ENCODE assay signal across 1 cellular context in genomic region chr11:15941206-15941770, GRCh38.
A peak's percentile ranks its signal among the peaks of the same experiment; 100 is the strongest.
TF ChIP-seq lines count a peak whose summit lies in the region.

No MANE protein-coding gene starts in this region.

TF ChIP-seq in GM12878, 131 proteins besides CTCF, POLR2A, EP300 and RAD21 (continued from another document):
- TF ChIP-seq, protein P1, sequence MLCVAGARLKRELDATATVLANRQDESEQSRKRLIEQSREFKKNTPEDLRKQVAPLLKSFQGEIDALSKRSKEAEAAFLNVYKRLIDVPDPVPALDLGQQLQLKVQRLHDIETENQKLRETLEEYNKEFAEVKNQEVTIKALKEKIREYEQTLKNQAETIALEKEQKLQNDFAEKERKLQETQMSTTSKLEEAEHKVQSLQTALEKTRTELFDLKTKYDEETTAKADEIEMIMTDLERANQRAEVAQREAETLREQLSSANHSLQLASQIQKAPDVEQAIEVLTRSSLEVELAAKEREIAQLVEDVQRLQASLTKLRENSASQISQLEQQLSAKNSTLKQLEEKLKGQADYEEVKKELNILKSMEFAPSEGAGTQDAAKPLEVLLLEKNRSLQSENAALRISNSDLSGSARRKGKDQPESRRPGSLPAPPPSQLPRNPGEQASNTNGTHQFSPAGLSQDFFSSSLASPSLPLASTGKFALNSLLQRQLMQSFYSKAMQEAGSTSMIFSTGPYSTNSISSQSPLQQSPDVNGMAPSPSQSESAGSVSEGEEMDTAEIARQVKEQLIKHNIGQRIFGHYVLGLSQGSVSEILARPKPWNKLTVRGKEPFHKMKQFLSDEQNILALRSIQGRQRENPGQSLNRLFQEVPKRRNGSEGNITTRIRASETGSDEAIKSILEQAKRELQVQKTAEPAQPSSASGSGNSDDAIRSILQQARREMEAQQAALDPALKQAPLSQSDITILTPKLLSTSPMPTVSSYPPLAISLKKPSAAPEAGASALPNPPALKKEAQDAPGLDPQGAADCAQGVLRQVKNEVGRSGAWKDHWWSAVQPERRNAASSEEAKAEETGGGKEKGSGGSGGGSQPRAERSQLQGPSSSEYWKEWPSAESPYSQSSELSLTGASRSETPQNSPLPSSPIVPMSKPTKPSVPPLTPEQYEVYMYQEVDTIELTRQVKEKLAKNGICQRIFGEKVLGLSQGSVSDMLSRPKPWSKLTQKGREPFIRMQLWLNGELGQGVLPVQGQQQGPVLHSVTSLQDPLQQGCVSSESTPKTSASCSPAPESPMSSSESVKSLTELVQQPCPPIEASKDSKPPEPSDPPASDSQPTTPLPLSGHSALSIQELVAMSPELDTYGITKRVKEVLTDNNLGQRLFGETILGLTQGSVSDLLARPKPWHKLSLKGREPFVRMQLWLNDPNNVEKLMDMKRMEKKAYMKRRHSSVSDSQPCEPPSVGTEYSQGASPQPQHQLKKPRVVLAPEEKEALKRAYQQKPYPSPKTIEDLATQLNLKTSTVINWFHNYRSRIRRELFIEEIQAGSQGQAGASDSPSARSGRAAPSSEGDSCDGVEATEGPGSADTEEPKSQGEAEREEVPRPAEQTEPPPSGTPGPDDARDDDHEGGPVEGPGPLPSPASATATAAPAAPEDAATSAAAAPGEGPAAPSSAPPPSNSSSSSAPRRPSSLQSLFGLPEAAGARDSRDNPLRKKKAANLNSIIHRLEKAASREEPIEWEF (IDR thresholded peaks at IDR 0.05; ENCODE audit: insufficient replicate concordance, low read depth, low read length): no peak
- no peak for TF ChIP-seq GATAD2B (conservative IDR thresholded peaks at IDR 0.05; ENCODE audit: low read depth)
- TF ChIP-seq NR2C1 (IDR thresholded peaks at IDR 0.05): no peak
- no peak for TF ChIP-seq MXI1 (IDR thresholded peaks at IDR 0.05; ENCODE audit: low read depth, low read length)
- TF ChIP-seq MYC (IDR thresholded peaks at IDR 0.05; ENCODE audit: insufficient read depth, insufficient read length, insufficient replicate concordance, low read length, severe bottlenecking): no peak
- TF ChIP-seq YY1 (IDR thresholded peaks at IDR 0.05; ENCODE audit: low read depth, low read length): peak; percentile 83
- TF ChIP-seq PAX5 (IDR thresholded peaks at IDR 0.05; ENCODE audit: borderline replicate concordance, low read depth, low read length): no peak
- no peak for TF ChIP-seq SUPT20H (IDR thresholded peaks at IDR 0.05; ENCODE audit: borderline replicate concordance, control insufficient read depth, low read depth, low read length)
- peak; percentile 43; the same call in 1 of the 2 replicates for TF ChIP-seq LARP7 (IDR thresholded peaks at IDR 0.05)
- TF ChIP-seq NFXL1 (IDR thresholded peaks at IDR 0.05; ENCODE audit: borderline replicate concordance): no peak
